In the genomic region with DNA sequence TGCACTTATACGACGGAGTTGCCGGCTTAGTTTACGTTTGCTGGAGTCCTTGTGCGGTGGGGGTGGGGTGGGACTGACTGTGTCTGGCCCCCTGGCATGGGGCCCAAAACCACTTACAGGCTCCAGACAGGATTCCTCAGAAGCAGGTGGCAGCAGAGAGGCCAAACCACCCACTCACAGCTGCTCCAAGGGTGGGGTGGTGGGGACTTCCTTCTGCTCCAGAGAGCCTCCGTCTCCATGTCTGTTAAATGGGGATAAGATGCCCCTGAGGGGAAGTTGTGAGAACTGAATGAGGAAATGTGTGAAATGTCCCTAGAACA, we compare ENCODE assay signal across 11 cellular contexts. TPM values are rescaled to one million over a fixed set of nuclear protein-coding genes. Genes with fewer than 3 reads are reported as not detected.
DNase-seq lines count a peak whose midpoint lies in the region; ATAC-seq, FAIRE-seq and TF ChIP-seq lines count a peak whose summit lies in the region.
"Had no signal": no experiment of that assay in that cellular context is flagged by ENCODE, and none has a peak within 500 bp of the region (broad histone marks: within the 10 kb centered on the region; RNA-seq: fewer than 3 reads in every experiment).

No MANE protein-coding gene starts in this region.

- H3K4me1 ChIP-seq in BLaER1 treated with 17β-estradiol and CSF1 and Interleukin-3, amounts not matched to agents 10 nM and 100 nM = peaks cover 28 to 71% (median 66%) of the 10 kb centered on the region in 10 experiments
- H3K4me1 ChIP-seq in colonic mucosa (no peaks in the 10 kb centered on the region), kidney (ENCODE audit: control insufficient read depth in 1 of 2, insufficient read depth in 1 of 2, low read depth in 1 of 2, low read length in 2 of 2) (no peaks in the 10 kb centered on the region)

- intact Hi-C loops in colonic mucosa (cut with DNase I) = no loop called here
- intact Hi-C loops in kidney (cut with DNase I) = no loop called here

- no peaks in the 10 kb centered on the region; a peak in 1 of 22 replicates for H4K20me1 ChIP-seq in BLaER1 treated with 17β-estradiol and CSF1 and Interleukin-3, amounts not matched to agents 10 nM and 100 nM

- no peak for ATAC-seq in HG02981 (IDR thresholded peaks at IDR 0.05; ENCODE audit: unreplicated experiment)

- no peak overlapping the region for H3K4me3 ChIP-seq in BLaER1 treated with 17β-estradiol and CSF1 and Interleukin-3, amounts not matched to agents 10 nM and 100 nM
- H3K4me3 ChIP-seq in colonic mucosa (no peak overlapping the region), kidney (ENCODE audit: low read length in 2 of 2) (no peak overlapping the region)

- no peak for FAIRE-seq in kidney (lab: Jason Lieb, UNC)

- peak overlapping the region in 5 of 11 experiments; percentile 49 to 60 (median 51); a peak in 9 of 22 replicates for H3K27ac ChIP-seq in BLaER1 treated with 17β-estradiol and CSF1 and Interleukin-3, amounts not matched to agents 10 nM and 100 nM
- H3K27ac ChIP-seq in angular gyrus (ENCODE audit: low read depth, low read length) (peak overlapping the region; percentile 19), colonic mucosa (no peak overlapping the region), kidney (ENCODE audit: low read depth in 2 of 2, low read length in 2 of 2) (no peak overlapping the region)

- TF ChIP-seq CTCF in colonic mucosa (IDR thresholded peaks at IDR 0.05) (no peak), kidney (IDR thresholded peaks at IDR 0.05; ENCODE audit: borderline replicate concordance, extremely low read depth, insufficient read depth) (no peak)

- H3K9ac ChIP-seq in BLaER1 treated with 17β-estradiol and CSF1 and Interleukin-3, amounts not matched to agents 10 nM and 100 nM = peak overlapping the region in 4 of 11 experiments; percentile 7 to 58 (median 22); a peak in 5 of 22 replicates
- no peak overlapping the region for H3K9ac ChIP-seq in colonic mucosa (ENCODE audit: low read depth in 2 of 2, low read length in 2 of 2)
- no peak overlapping the region for H3K9ac ChIP-seq in kidney (ENCODE audit: low read length in 2 of 2)

- peak overlapping the region; percentile 6 to 89 (median 67); a peak in 20 of 22 replicates for H3K4me2 ChIP-seq in BLaER1 treated with 17β-estradiol and CSF1 and Interleukin-3, amounts not matched to agents 10 nM and 100 nM

- H3K36me3 ChIP-seq in BLaER1 treated with 17β-estradiol and CSF1 and Interleukin-3, amounts not matched to agents 10 nM and 100 nM = no peaks in the 10 kb centered on the region
- no peaks in the 10 kb centered on the region for H3K36me3 ChIP-seq in colonic mucosa
- H3K36me3 ChIP-seq in kidney (ENCODE audit: control insufficient read depth in 1 of 2, insufficient read depth in 2 of 2, low read length in 2 of 2) = no peaks in the 10 kb centered on the region

- DNase-seq in NCI-H1694 treated with DMSO at 0.1 percent for 48 hours (lab: John Stamatoyannopoulos, UW) (peak; percentile 47), left kidney (ENCODE audit: low read depth, low spot score) (peak; percentile 48), colonic mucosa (no peak), kidney (no peak)
- DNase-seq in activated T-cell treated with anti-CD3 and anti-CD28 coated beads, Interleukin-2, amount 50 U/mL, for 1 hour = no peak
- DNase-seq: activated naive CD4-positive, alpha-beta T cell; SIG-M5 had no signal

- peaks cover 0 to 8% (median 0%) of the 10 kb centered on the region in 11 experiments; a peak in 2 of 22 replicates for H3K27me3 ChIP-seq in BLaER1 treated with 17β-estradiol and CSF1 and Interleukin-3, amounts not matched to agents 10 nM and 100 nM
- no peaks in the 10 kb centered on the region for H3K27me3 ChIP-seq in colonic mucosa

- no peaks in the 10 kb centered on the region for H3K9me3 ChIP-seq in BLaER1 treated with 17β-estradiol and CSF1 and Interleukin-3, amounts not matched to agents 10 nM and 100 nM (replicated peaks in 1 of 11)
- H3K9me3 ChIP-seq in colonic mucosa (no peaks in the 10 kb centered on the region), kidney (ENCODE audit: control insufficient read depth in 1 of 2, low read length in 2 of 2) (no peaks in the 10 kb centered on the region)

RNA-seq across cellular contexts. Expression of a gene that starts 36.7 kb away (rescaled TPM):
- total RNA-seq in colonic mucosa (not detected), kidney (not detected)
- polyA plus RNA-seq in kidney (ENCODE audit: insufficient read depth, low read depth, low replicate concordance) = not detected
- total RNA-seq: glomerular endothelial cell had no signal

Comparison
In these comparisons a context has a peak if more than half of its experiments do, and no peak if none do; other contexts are left out.
1. DNase-seq: peak in NCI-H1694 treated with DMSO at 0.1 percent for 48 hours (single experiment) and left kidney (single experiment); none in activated T-cell treated with anti-CD3 and anti-CD28 coated beads, Interleukin-2, amount 50 U/mL, for 1 hour (single experiment), colonic mucosa (single experiment) and kidney (single experiment).